In the genomic region with DNA sequence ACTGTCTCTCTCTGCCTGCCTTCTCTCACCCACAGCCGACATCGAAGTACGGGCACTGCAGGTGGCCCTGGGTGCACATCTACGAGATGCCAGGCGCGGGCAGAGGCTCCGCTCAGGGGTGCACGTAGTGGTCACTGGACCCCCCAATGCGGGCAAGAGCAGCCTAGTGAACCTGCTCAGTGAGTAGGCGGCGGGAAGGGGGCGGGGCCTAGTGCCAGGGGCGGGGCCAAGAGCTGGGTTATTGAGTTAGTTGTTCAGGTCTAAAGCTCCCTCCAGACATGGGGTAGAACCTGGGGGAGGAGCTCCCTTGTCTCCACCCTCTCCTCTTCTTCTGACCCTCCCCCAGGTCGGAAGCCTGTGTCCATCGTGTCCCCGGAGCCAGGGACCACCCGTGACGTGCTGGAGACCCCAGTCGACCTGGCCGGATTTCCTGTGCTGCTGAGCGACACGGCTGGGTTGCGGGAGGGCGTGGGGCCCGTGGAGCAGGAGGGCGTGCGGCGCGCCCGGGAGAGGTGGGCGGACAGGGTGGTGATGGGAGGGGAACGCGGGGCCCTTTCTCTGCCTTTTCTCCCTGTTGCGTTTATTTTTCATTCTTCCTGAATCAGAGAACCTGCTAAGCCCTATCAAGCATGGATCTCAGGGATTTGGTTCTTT, we compare ENCODE assay signal across 11 cellular contexts. TPM values are rescaled to one million over a fixed set of nuclear protein-coding genes. Genes with fewer than 3 reads are reported as not detected.
DNase-seq lines count a peak whose midpoint lies in the region; ATAC-seq and TF ChIP-seq lines count a peak whose summit lies in the region.
"Had no signal": no experiment of that assay in that cellular context is flagged by ENCODE, and none has a peak within 500 bp of the region (broad histone marks: within the 10 kb centered on the region; RNA-seq: fewer than 3 reads in every experiment).

No MANE protein-coding gene starts in this region.

- 0 out of 2 replicates have a peak overlapping the region, but pooled peaks have one; percentile 94 for H3K4me3 ChIP-seq in iPS-20b (ENCODE audit: low read length)
- no peak overlapping the region for H3K4me3 ChIP-seq in prostate gland
- H3K4me3 ChIP-seq in Peyer's patch, result no peak overlapping the region
- H3K4me3 ChIP-seq: lower lobe of right lung had no signal

- ATAC-seq in Right ventricle myocardium inferior (no peak), Right ventricle myocardium superior (ENCODE audit: poor library complexity) (no peak)
- no peak for ATAC-seq in activated CD8-positive, alpha-beta T cell treated with anti-CD3 and anti-CD28 coated beads for 36 hours
- ATAC-seq: activated naive CD4-positive, alpha-beta T cell treated with anti-CD3 and anti-CD28 coated beads, Interleukin-2, amount 50 U/mL, for 72 hours; esophagus mucosa; lower lobe of right lung had no signal

- H3K4me1 ChIP-seq in iPS-20b (ENCODE audit: insufficient read depth, low read length), result peaks cover 3% of the 10 kb centered on the region; the same call in 1 of the 2 replicates
- peaks cover 4% of the 10 kb centered on the region for H3K4me1 ChIP-seq in prostate gland (replicated peaks)
- peaks cover 4 to 21% (median 8%) of the 10 kb centered on the region in 4 donors for H3K4me1 ChIP-seq in Peyer's patch

- CTCF ChIA-PET in activated CD8-positive, alpha-beta T cell treated with anti-CD3 and anti-CD28 coated beads for 36 hours (lab: Charles Lee), result interaction anchor here (1.2 to 1.4 kb wide), 2 partner anchors 55 to 56 kb away, joined by 3 read pairs; a partner anchor contains a TSS

- H3K27me3 Mint-ChIP-seq in activated CD8-positive, alpha-beta T cell treated with anti-CD3 and anti-CD28 coated beads for 36 hours, result no peaks in the 10 kb centered on the region
- H3K27me3 Mint-ChIP-seq in stimulated activated naive CD8-positive, alpha-beta T cell treated with anti-CD3 and anti-CD28 coated beads, Interleukin-15, Interleukin-2, amounts not matched to agents 100 ng/mL and 50 ng/mL, for 24 hours, result no peaks in the 10 kb centered on the region

- intact Hi-C loops in Right ventricle myocardium inferior (cut with DNase I) (no loop called here), Right ventricle myocardium superior (cut with DNase I) (no loop called here), prostate gland (cut with DNase I) (no loop called here)
- intact Hi-C loops in activated CD8-positive, alpha-beta T cell treated with anti-CD3 and anti-CD28 coated beads for 36 hours (cut with micrococcal nuclease), result no loop called here

- H3K36me3 ChIP-seq in iPS-20b (ENCODE audit: insufficient read depth, low read depth, low read length) (peaks cover 16% of the 10 kb centered on the region; the same call in 1 of the 2 replicates), prostate gland (no peaks in the 10 kb centered on the region), Peyer's patch (no peaks in the 10 kb centered on the region)

- DNase-seq in Right ventricle myocardium inferior (ENCODE audit: missing footprints) (peak; percentile 70), Right ventricle myocardium superior (no peak), prostate gland (ENCODE audit: low spot score) (no peak), ecto neural progenitor cell (ENCODE audit: low spot score) (no peak), Peyer's patch (no peak)
- peak; percentile 79 for DNase-seq in activated CD8-positive, alpha-beta T cell treated with anti-CD3 and anti-CD28 coated beads for 36 hours
- DNase-seq: lower lobe of right lung had no signal

- H3K9me3 ChIP-seq in iPS-20b (ENCODE audit: insufficient read depth, low read depth, low read length) (no peaks in the 10 kb centered on the region), prostate gland (no peaks in the 10 kb centered on the region), Peyer's patch (no peaks in the 10 kb centered on the region)
- H3K9me3 ChIP-seq: lower lobe of right lung had no signal

- no peak for TF ChIP-seq CTCF in activated CD8-positive, alpha-beta T cell treated with anti-CD3 and anti-CD28 coated beads for 36 hours (IDR thresholded peaks at IDR 0.05)
- TF ChIP-seq CTCF in prostate gland (IDR thresholded peaks at IDR 0.05), result no peak
- TF ChIP-seq CTCF in Peyer's patch (IDR thresholded peaks at IDR 0.05), result no peak

- POLR2A ChIA-PET in activated CD8-positive, alpha-beta T cell treated with anti-CD3 and anti-CD28 coated beads for 36 hours (lab: Charles Lee), result interaction anchor here (1.0 to 1.8 kb wide), 4 partner anchors 8 to 66 kb away, joined by 3 to 6 read pairs (median 4); a partner anchor contains a TSS

- no peak overlapping the region for H3K9ac ChIP-seq in iPS-20b (ENCODE audit: low read depth, low read length)

- no peaks in the 10 kb centered on the region for H3K9me3 Mint-ChIP-seq in activated CD8-positive, alpha-beta T cell treated with anti-CD3 and anti-CD28 coated beads for 36 hours
- no peaks in the 10 kb centered on the region for H3K9me3 Mint-ChIP-seq in stimulated activated naive CD8-positive, alpha-beta T cell treated with anti-CD3 and anti-CD28 coated beads, Interleukin-15, Interleukin-2, amounts not matched to agents 100 ng/mL and 50 ng/mL, for 24 hours
- H3K9me3 Mint-ChIP-seq: activated naive CD4-positive, alpha-beta T cell treated with anti-CD3 and anti-CD28 coated beads, Interleukin-2, amount 50 U/mL, for 72 hours had no signal

- H3K4me1 Mint-ChIP-seq in activated CD8-positive, alpha-beta T cell treated with anti-CD3 and anti-CD28 coated beads for 36 hours (ENCODE audit: low read depth), result peaks cover 26% of the 10 kb centered on the region
- peaks cover 33% of the 10 kb centered on the region for H3K4me1 Mint-ChIP-seq in stimulated activated naive CD8-positive, alpha-beta T cell treated with anti-CD3 and anti-CD28 coated beads, Interleukin-15, Interleukin-2, amounts not matched to agents 100 ng/mL and 50 ng/mL, for 24 hours (ENCODE audit: low read depth)

- no peak for TF ChIP-seq POLR2A in prostate gland (IDR thresholded peaks at IDR 0.05)
- TF ChIP-seq POLR2A in Peyer's patch (IDR thresholded peaks at IDR 0.05), result no peak

- WGBS in prostate gland, result 89% methylated on average over 34 of the region's 34 CpGs

- no peaks in the 10 kb centered on the region for H3K27me3 ChIP-seq in iPS-20b (ENCODE audit: insufficient read depth, low read length)
- no peaks in the 10 kb centered on the region for H3K27me3 ChIP-seq in prostate gland (replicated peaks; ENCODE audit: insufficient read depth)
- no peaks in the 10 kb centered on the region for H3K27me3 ChIP-seq in Peyer's patch

- H3K27ac Mint-ChIP-seq in activated CD8-positive, alpha-beta T cell treated with anti-CD3 and anti-CD28 coated beads for 36 hours, result no peak overlapping the region
- no peak overlapping the region for H3K27ac Mint-ChIP-seq in stimulated activated naive CD8-positive, alpha-beta T cell treated with anti-CD3 and anti-CD28 coated beads, Interleukin-15, Interleukin-2, amounts not matched to agents 100 ng/mL and 50 ng/mL, for 24 hours
- H3K27ac Mint-ChIP-seq: activated naive CD4-positive, alpha-beta T cell treated with anti-CD3 and anti-CD28 coated beads, Interleukin-2, amount 50 U/mL, for 72 hours had no signal

- H3K36me3 Mint-ChIP-seq in activated CD8-positive, alpha-beta T cell treated with anti-CD3 and anti-CD28 coated beads for 36 hours (ENCODE audit: low read depth), result peaks cover 9% of the 10 kb centered on the region
- peaks cover 20% of the 10 kb centered on the region for H3K36me3 Mint-ChIP-seq in stimulated activated naive CD8-positive, alpha-beta T cell treated with anti-CD3 and anti-CD28 coated beads, Interleukin-15, Interleukin-2, amounts not matched to agents 100 ng/mL and 50 ng/mL, for 24 hours (ENCODE audit: low read depth)

- no peak overlapping the region for H3K27ac ChIP-seq in iPS-20b (ENCODE audit: low read length)
- no peak overlapping the region for H3K27ac ChIP-seq in prostate gland
- H3K27ac ChIP-seq in Peyer's patch, result no peak overlapping the region
- H3K27ac ChIP-seq: lower lobe of right lung had no signal

- H3K4me3 Mint-ChIP-seq in activated CD8-positive, alpha-beta T cell treated with anti-CD3 and anti-CD28 coated beads for 36 hours, result peak overlapping the region; percentile 94
- peak overlapping the region; percentile 94 for H3K4me3 Mint-ChIP-seq in stimulated activated naive CD8-positive, alpha-beta T cell treated with anti-CD3 and anti-CD28 coated beads, Interleukin-15, Interleukin-2, amounts not matched to agents 100 ng/mL and 50 ng/mL, for 24 hours

RNA-seq across cellular contexts. Expression of a gene that starts 1.9 kb away (rescaled TPM):
- total RNA-seq in Right ventricle myocardium inferior (11.5 TPM), Right ventricle myocardium superior (9.3 TPM), prostate gland (10 to 100 TPM; 42.4 to 67.0 TPM), Peyer's patch (10 to 100 TPM; 40.5 to 74.4 (median 57.7) TPM)
- 10 to 100 TPM; 43.8 to 45.4 TPM for total RNA-seq in activated CD8-positive, alpha-beta T cell treated with anti-CD3 and anti-CD28 coated beads for 36 hours

RNA-seq across cellular contexts. Expression of a gene that starts 4.6 kb away (rescaled TPM):
- 9.6 TPM for total RNA-seq in Right ventricle myocardium inferior
- total RNA-seq in Right ventricle myocardium superior, result 8.3 TPM
- total RNA-seq in activated CD8-positive, alpha-beta T cell treated with anti-CD3 and anti-CD28 coated beads for 36 hours, result 1 to 10 TPM; 5.4 TPM
- 10 to 100 TPM in 1 of 2 donors, 1 to 10 TPM in 1; 9.8 to 10.1 TPM for total RNA-seq in prostate gland
- 10 to 100 TPM; 10.3 to 18.9 (median 16.0) TPM for total RNA-seq in Peyer's patch

RNA-seq across cellular contexts. Expression of a gene that starts 29.9 kb away (rescaled TPM):
- total RNA-seq in Right ventricle myocardium inferior, result 28.8 TPM
- 27.4 TPM for total RNA-seq in Right ventricle myocardium superior
- total RNA-seq in activated CD8-positive, alpha-beta T cell treated with anti-CD3 and anti-CD28 coated beads for 36 hours, result 10 to 100 TPM; 25.4 to 33.2 TPM
- 10 to 100 TPM in 1 of 2 donors, 1 to 10 TPM in 1; 9.6 to 18.6 TPM for total RNA-seq in prostate gland
- total RNA-seq in Peyer's patch, result 10 to 100 TPM; 15.2 to 37.2 (median 23.9) TPM

RNA-seq across cellular contexts. Expression of a gene that starts 33.5 kb away (rescaled TPM):
- 200 TPM for total RNA-seq in Right ventricle myocardium inferior
- total RNA-seq in Right ventricle myocardium superior, result 224 TPM
- total RNA-seq in activated CD8-positive, alpha-beta T cell treated with anti-CD3 and anti-CD28 coated beads for 36 hours, result 100 to 1,000 TPM; 101 to 107 TPM
- total RNA-seq in prostate gland, result 100 to 1,000 TPM; 157 to 169 TPM
- 100 to 1,000 TPM in 3 of 4 donors, 10 to 100 TPM in 1; 76.7 to 202 (median 196) TPM for total RNA-seq in Peyer's patch

RNA-seq across cellular contexts. Expression of a gene that starts 36.0 kb away (rescaled TPM):
- total RNA-seq in Right ventricle myocardium inferior (13.8 TPM), Right ventricle myocardium superior (12.2 TPM), prostate gland (10 to 100 TPM; 20.1 to 21.6 TPM), Peyer's patch (10 to 100 TPM in 1 of 4 donors, 1 to 10 TPM in 3; 2.1 to 14.1 (median 5.6) TPM)
- total RNA-seq in activated CD8-positive, alpha-beta T cell treated with anti-CD3 and anti-CD28 coated beads for 36 hours, result 1 to 10 TPM; 5.0 to 6.0 TPM

Comparison
In these comparisons a context has a peak if more than half of its experiments do, and no peak if none do; other contexts are left out.
1. DNase-seq: peak in Right ventricle myocardium inferior (single experiment) and activated CD8-positive, alpha-beta T cell treated with anti-CD3 and anti-CD28 coated beads for 36 hours (single experiment); none in Right ventricle myocardium superior (single experiment), prostate gland (single experiment), ecto neural progenitor cell (single experiment) and Peyer's patch (0 of 3).